ENCODE assay signal across 16 cellular contexts in genomic region chr2:239394978-239395377, GRCh38.
"Had no signal": no experiment of that assay in that cellular context is flagged by ENCODE, and none has a peak within 500 bp of the region (broad histone marks: within the 10 kb centered on the region; RNA-seq: fewer than 3 reads in every experiment).

No MANE protein-coding gene starts in this region.

- H3K9me3 Mint-ChIP-seq: activated naive CD4-positive, alpha-beta T cell treated with anti-CD3 and anti-CD28 coated beads, Interleukin-2, amount 50 U/mL, for 72 hours; activated T-helper 2 cell treated with anti-CD3 and anti-CD28 coated beads, Interferon-gamma antibody, Interleukin-2, Interleukin-4, amounts not matched to agents 10 μg/mL and 5 μg/mL and 100 μg/mL, durations not matched to agents 14 hours and 24 hours and 36 hours; memory B cell; stimulated activated naive CD8-positive, alpha-beta T cell treated with anti-CD3 and anti-CD28 coated beads, Interleukin-15, amount 100 ng/mL, for 72 hours had no signal

- DNase-seq: activated CD4-positive, alpha-beta T cell treated with anti-CD3 and anti-CD28 coated beads, Interleukin-2, amount 50 U/mL, for 4 hours; activated CD4-positive, CD25-positive, alpha-beta regulatory T cell; activated CD8-positive, alpha-beta memory T cell treated with anti-CD3 and anti-CD28 coated beads, Interleukin-2, amount 50 U/mL, for 4 hours; esophagus squamous epithelium; foreskin fibroblast; pancreas; stimulated activated CD4-positive, alpha-beta T cell treated with anti-CD3 and anti-CD28 coated beads, Interleukin-4, amount 100 ng/mL, for 4 hours; stimulated activated naive CD8-positive, alpha-beta T cell treated with anti-CD3 and anti-CD28 coated beads, Interleukin-15, amount 100 ng/mL, for 72 hours; T-helper 17 cell had no signal

- H3K36me3 ChIP-seq: neural progenitor cell, pancreas, thoracic aorta, vagina had no signal

- H3K27me3 ChIP-seq: esophagus squamous epithelium, neural progenitor cell, pancreas, vagina had no signal

- ATAC-seq: activated naive CD4-positive, alpha-beta T cell treated with anti-CD3 and anti-CD28 coated beads, Interleukin-2, amount 50 U/mL, for 72 hours; pancreas; stimulated activated naive CD8-positive, alpha-beta T cell treated with anti-CD3 and anti-CD28 coated beads, Interleukin-15, amount 100 ng/mL, for 72 hours; T-helper 17 cell had no signal

- FAIRE-seq: bronchial epithelial cell, pancreas had no signal

- H3K27me3 Mint-ChIP-seq: memory B cell; stimulated activated naive CD8-positive, alpha-beta T cell treated with anti-CD3 and anti-CD28 coated beads, Interleukin-15, amount 100 ng/mL, for 72 hours; T-helper 17 cell had no signal

- H3K9me3 ChIP-seq: esophagus squamous epithelium, pancreas, thoracic aorta, vagina had no signal

- H3K4me3 ChIP-seq: esophagus squamous epithelium, neural progenitor cell, pancreas, thoracic aorta, vagina had no signal

- H3K4me3 Mint-ChIP-seq: memory B cell; neural progenitor cell; stimulated activated naive CD8-positive, alpha-beta T cell treated with anti-CD3 and anti-CD28 coated beads, Interleukin-15, amount 100 ng/mL, for 72 hours; T-helper 17 cell had no signal

- H3K27ac ChIP-seq: neural progenitor cell, pancreas, thoracic aorta had no signal

- H3K27ac Mint-ChIP-seq: activated naive CD4-positive, alpha-beta T cell treated with anti-CD3 and anti-CD28 coated beads, Interleukin-2, amount 50 U/mL, for 72 hours; activated T-helper 2 cell treated with anti-CD3 and anti-CD28 coated beads, Interferon-gamma antibody, Interleukin-2, Interleukin-4, amounts not matched to agents 10 μg/mL and 5 μg/mL and 100 μg/mL, durations not matched to agents 14 hours and 24 hours and 36 hours; memory B cell; neural progenitor cell; stimulated activated naive CD8-positive, alpha-beta T cell treated with anti-CD3 and anti-CD28 coated beads, Interleukin-15, amount 100 ng/mL, for 72 hours; T-helper 17 cell had no signal
